Comparison of ENCODE assay signal across 24 cellular contexts in the genomic region with DNA sequence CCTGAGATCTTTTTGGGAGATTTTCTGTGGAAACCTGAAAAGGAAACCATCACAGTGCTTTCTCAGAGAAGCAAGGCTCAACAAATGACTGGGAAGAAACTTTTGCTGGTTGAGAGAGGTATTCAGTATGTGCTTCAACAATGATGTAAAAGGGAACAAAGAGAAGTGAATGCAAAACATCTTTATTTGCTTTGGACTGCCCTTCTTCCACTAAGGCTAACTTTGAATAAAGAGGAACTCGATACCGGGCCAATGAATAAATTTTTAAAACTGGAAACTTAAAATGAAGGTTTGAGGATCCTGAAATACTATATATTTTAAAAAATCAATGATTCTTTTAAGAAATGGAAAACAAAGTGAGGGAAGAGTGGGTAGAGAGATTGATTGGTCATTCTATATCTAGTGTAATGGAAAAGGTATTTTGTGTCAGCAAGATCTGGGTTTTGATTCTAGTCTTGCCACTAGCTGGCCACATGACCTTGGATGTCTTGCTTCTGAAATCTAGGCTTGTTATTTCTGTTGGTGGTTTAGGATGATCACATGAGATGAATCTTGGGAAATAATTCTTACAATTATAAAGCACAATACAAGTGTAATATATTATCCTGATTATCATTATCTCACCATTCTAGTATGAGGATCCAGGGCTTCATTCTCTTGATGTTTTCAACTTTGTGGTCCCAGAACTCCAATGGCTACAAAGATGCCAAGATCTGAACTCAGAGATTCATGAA. TPM values are rescaled to one million over a fixed set of nuclear protein-coding genes. Genes with fewer than 3 reads are reported as not detected.
"Had no signal": no experiment of that assay in that cellular context is flagged by ENCODE, and none has a peak within 500 bp of the region (broad histone marks: within the 10 kb centered on the region; RNA-seq: fewer than 3 reads in every experiment).

No MANE protein-coding gene starts in this region.

- H3K36me3 ChIP-seq: esophagus muscularis mucosa, suprapubic skin, transverse colon had no signal

- H3K9ac ChIP-seq: SK-N-SH had no signal

- H3K4me2 ChIP-seq: SK-N-SH had no signal

- H3K4me3 ChIP-seq: esophagus muscularis mucosa, lung, suprapubic skin, transverse colon had no signal

- H3K27me3 ChIP-seq: esophagus muscularis mucosa, suprapubic skin, transverse colon had no signal

- H3K9me3 ChIP-seq: esophagus muscularis mucosa, SK-N-SH, suprapubic skin, transverse colon had no signal

- H3K4me1 ChIP-seq: foreskin keratinocyte, transverse colon had no signal

- H3K27ac ChIP-seq: esophagus muscularis mucosa, foreskin keratinocyte, suprapubic skin, transverse colon had no signal

- ATAC-seq: activated CD4-positive, CD25-positive, alpha-beta regulatory T cell treated with anti-CD3 and anti-CD28 coated beads, Interleukin-2, amount 50 U/mL, for 24 hours; activated T-cell treated with anti-CD3 and anti-CD28 coated beads, Interleukin-2, amount 50 U/mL, for 4 hours; foreskin keratinocyte; left lobe of liver; natural killer cell treated with Interleukin-12 subunit alpha and Interleukin-12 subunit beta and Interleukin-15 and Interleukin-18, amount 100 ng/mL, for 72 hours; T-cell had no signal

- DNase-seq: activated CD4-positive, alpha-beta T cell treated with anti-CD3 and anti-CD28 coated beads, Interleukin-2, amount 50 U/mL, for 1 hour; activated CD8-positive, alpha-beta memory T cell treated with anti-CD3 and anti-CD28 coated beads, Interleukin-2, amount 50 U/mL, for 4 hours; activated effector memory CD4-positive, alpha-beta T cell treated with anti-CD3 and anti-CD28 coated beads, Interleukin-2, amount 50 U/mL, for 16 hours; activated naive CD4-positive, alpha-beta T cell treated with anti-CD3 and anti-CD28 coated beads, Interleukin-2, amount 50 U/mL, for 16 hours; activated T-cell treated with anti-CD3 and anti-CD28 coated beads, Interleukin-2, amount 50 U/mL, for 4 hours; effector CD8-positive, alpha-beta T cell; foreskin keratinocyte; glutamatergic neuron; hippocampal formation; kidney; SK-N-SH; stimulated activated CD4-positive, alpha-beta T cell treated with anti-CD3 and anti-CD28 coated beads, Interleukin-2, amount 100 ng/mL, for 24 hours; T-cell; transverse colon had no signal

RNA-seq across cellular contexts. Expression of gene APOBEC4, which starts 34.6 kb away (rescaled TPM):
- total RNA-seq: activated T-cell treated with anti-CD3 and anti-CD28 coated beads, Interleukin-2, amount 50 U/mL, for 4 hours; bronchial epithelial cell; cerebellum; esophagus muscularis mucosa; foreskin keratinocyte; kidney; left lobe of liver; mesothelial cell of epicardium; natural killer cell treated with Interleukin-12 subunit alpha and Interleukin-12 subunit beta and Interleukin-15 and Interleukin-18, amount 100 ng/mL, for 72 hours; renal cortical epithelial cell; suprapubic skin; T-cell had no signal
- polyA plus RNA-seq: foreskin keratinocyte, SK-N-SH had no signal
